33 cellular contexts compared by ENCODE assay signal in genomic region chr15:48300038-48300437, GRCh38.
"Had no signal": no experiment of that assay in that cellular context is flagged by ENCODE, and none has a peak within 500 bp of the region (broad histone marks: within the 10 kb centered on the region; RNA-seq: fewer than 3 reads in every experiment).

No MANE protein-coding gene starts in this region.

- FAIRE-seq: bronchial epithelial cell had no signal

- H3K36me3 Mint-ChIP-seq: activated CD8-positive, alpha-beta memory T cell treated with anti-CD3 and anti-CD28 coated beads, Interleukin-2, amount 10 ng/mL, durations not matched to agents 7 days and 5 days; activated naive CD4-positive, alpha-beta T cell treated with anti-CD3 and anti-CD28 coated beads, Interleukin-2, amount 10 ng/mL, durations not matched to agents 7 days and 5 days; activated naive CD8-positive, alpha-beta T cell; brain had no signal

- H3K9me3 Mint-ChIP-seq: activated CD4-positive, alpha-beta memory T cell treated with anti-CD3 and anti-CD28 coated beads, Interleukin-2, amount 10 ng/mL, durations not matched to agents 7 days and 5 days; activated naive CD4-positive, alpha-beta T cell treated with anti-CD3 and anti-CD28 coated beads, Interleukin-2, amount 10 ng/mL, durations not matched to agents 7 days and 5 days; activated naive CD8-positive, alpha-beta T cell treated with anti-CD3 and anti-CD28 coated beads, Interleukin-2, amount 50 U/mL, for 24 hours; brain had no signal

- DNase-seq: activated CD4-positive, alpha-beta memory T cell treated with anti-CD3 and anti-CD28 coated beads, Interleukin-2, amount 10 ng/mL, durations not matched to agents 7 days and 5 days; activated CD4-positive, alpha-beta T cell treated with anti-CD3 and anti-CD28 coated beads for 1 hour; activated CD4-positive, alpha-beta T cell treated with anti-CD3 and anti-CD28 coated beads for 48 hours; activated CD4-positive, CD25-positive, alpha-beta regulatory T cell; activated CD8-positive, alpha-beta memory T cell treated with anti-CD3 and anti-CD28 coated beads for 24 hours; activated CD8-positive, alpha-beta memory T cell treated with anti-CD3 and anti-CD28 coated beads, Interleukin-2, amount 10 ng/mL, durations not matched to agents 7 days and 5 days; activated CD8-positive, alpha-beta memory T cell treated with anti-CD3 and anti-CD28 coated beads, Interleukin-2, amount 50 U/mL, for 48 hours; activated effector memory CD4-positive, alpha-beta T cell treated with Interleukin-2 at 50 U/mL for 16 hours; activated naive CD4-positive, alpha-beta T cell treated with anti-CD3 and anti-CD28 coated beads, Interleukin-2, amount 10 ng/mL, durations not matched to agents 7 days and 5 days; activated naive CD8-positive, alpha-beta T cell treated with anti-CD3 and anti-CD28 coated beads, Interleukin-2, amount 50 U/mL, for 24 hours; activated T-cell treated with anti-CD3 and anti-CD28 coated beads, Interleukin-2, amount 50 U/mL, for 48 hours; anterior cingulate cortex; caudate nucleus; NCI-H1092 treated with DMSO at 0.1 percent for 48 hours; NCI-H1417; NCI-H1694; NCI-H1930; NCI-H2081 treated with DMSO at 0.1 percent for 48 hours; NCI-H345; NCI-H510A; NCI-H526; NCI-H748 treated with DMSO at 0.1 percent for 48 hours; NK-92 treated with Interleukin-12 subunit alpha and Interleukin-12 subunit beta, amount 100 ng/mL, for 24 hours; OCI-M1; Right ventricle myocardium superior; SW 1271; T-helper 1 cell; T-helper 2 cell; T-helper 9 cell had no signal

- H3K4me3 Mint-ChIP-seq: activated CD4-positive, alpha-beta memory T cell treated with anti-CD3 and anti-CD28 coated beads, Interleukin-2, amount 10 ng/mL, durations not matched to agents 7 days and 5 days; activated CD8-positive, alpha-beta memory T cell treated with anti-CD3 and anti-CD28 coated beads, Interleukin-2, amount 10 ng/mL, durations not matched to agents 7 days and 5 days; activated naive CD4-positive, alpha-beta T cell treated with anti-CD3 and anti-CD28 coated beads, Interleukin-2, amount 10 ng/mL, durations not matched to agents 7 days and 5 days; activated naive CD8-positive, alpha-beta T cell; activated naive CD8-positive, alpha-beta T cell treated with anti-CD3 and anti-CD28 coated beads, Interleukin-2, amount 50 U/mL, for 24 hours; brain had no signal

- H3K27ac Mint-ChIP-seq: activated CD4-positive, alpha-beta memory T cell treated with anti-CD3 and anti-CD28 coated beads, Interleukin-2, amount 10 ng/mL, durations not matched to agents 7 days and 5 days; activated CD8-positive, alpha-beta memory T cell treated with anti-CD3 and anti-CD28 coated beads, Interleukin-2, amount 10 ng/mL, durations not matched to agents 7 days and 5 days; activated naive CD4-positive, alpha-beta T cell treated with anti-CD3 and anti-CD28 coated beads, Interleukin-2, amount 10 ng/mL, durations not matched to agents 7 days and 5 days; activated naive CD8-positive, alpha-beta T cell; activated naive CD8-positive, alpha-beta T cell treated with anti-CD3 and anti-CD28 coated beads, Interleukin-2, amount 50 U/mL, for 24 hours; brain had no signal

- H3K4me1 Mint-ChIP-seq: activated CD4-positive, alpha-beta memory T cell treated with anti-CD3 and anti-CD28 coated beads, Interleukin-2, amount 10 ng/mL, durations not matched to agents 7 days and 5 days; activated CD8-positive, alpha-beta memory T cell treated with anti-CD3 and anti-CD28 coated beads, Interleukin-2, amount 10 ng/mL, durations not matched to agents 7 days and 5 days; activated naive CD4-positive, alpha-beta T cell treated with anti-CD3 and anti-CD28 coated beads, Interleukin-2, amount 10 ng/mL, durations not matched to agents 7 days and 5 days; activated naive CD8-positive, alpha-beta T cell treated with anti-CD3 and anti-CD28 coated beads, Interleukin-2, amount 50 U/mL, for 24 hours had no signal

- H3K27me3 Mint-ChIP-seq: activated naive CD4-positive, alpha-beta T cell treated with anti-CD3 and anti-CD28 coated beads, Interleukin-2, amount 10 ng/mL, durations not matched to agents 7 days and 5 days had no signal

- H3K27ac ChIP-seq: VCaP had no signal
